Comparison of ENCODE assay signal across 26 cellular contexts in genomic region chr16:4876646-4877297, GRCh38.
"Had no signal": no experiment of that assay in that cellular context is flagged by ENCODE, and none has a peak within 500 bp of the region (broad histone marks: within the 10 kb centered on the region; RNA-seq: fewer than 3 reads in every experiment).

No MANE protein-coding gene starts in this region.

- H3K9me3 Mint-ChIP-seq: activated CD4-positive, alpha-beta memory T cell treated with anti-CD3 and anti-CD28 coated beads, Interleukin-2, amount 10 ng/mL, durations not matched to agents 7 days and 5 days; activated naive CD4-positive, alpha-beta T cell treated with anti-CD3 and anti-CD28 coated beads, Interleukin-2, amount 50 U/mL, for 72 hours; activated naive CD8-positive, alpha-beta T cell treated with anti-CD3 and anti-CD28 coated beads, Interleukin-2, amount 50 U/mL, for 24 hours; activated T-cell treated with anti-CD3 and anti-CD28 coated beads, Interleukin-2, amount 50 U/mL, for 72 hours; central memory CD8-positive, alpha-beta T cell; T-helper 1 cell treated with Interleukin-12 subunit alpha and Interleukin-12 subunit beta and Interleukin-4 antibody, amounts not matched to agents 30 μg/mL and 1 μg/mL, for 36 hours had no signal

- H3K27ac Mint-ChIP-seq: activated CD4-positive, alpha-beta memory T cell treated with anti-CD3 and anti-CD28 coated beads, Interleukin-2, amount 10 ng/mL, durations not matched to agents 7 days and 5 days; activated CD4-positive, alpha-beta T cell treated with anti-CD3 and anti-CD28 coated beads for 36 hours; activated naive CD4-positive, alpha-beta T cell treated with anti-CD3 and anti-CD28 coated beads, Interleukin-2, amount 50 U/mL, for 72 hours; activated naive CD8-positive, alpha-beta T cell treated with anti-CD3 and anti-CD28 coated beads, Interleukin-2, amount 50 U/mL, for 24 hours; activated T-cell treated with anti-CD3 and anti-CD28 coated beads, Interleukin-2, amount 50 U/mL, for 72 hours; T-helper 1 cell treated with Interleukin-12 subunit alpha and Interleukin-12 subunit beta and Interleukin-4 antibody, amounts not matched to agents 30 μg/mL and 1 μg/mL, for 36 hours had no signal

- H3K27me3 ChIP-seq: ascending aorta, body of pancreas, Peyer's patch, SJSA1 had no signal

- H3K9me3 ChIP-seq: ascending aorta, body of pancreas, Peyer's patch, SJSA1 had no signal

- H3K4me3 Mint-ChIP-seq: activated CD4-positive, alpha-beta memory T cell treated with anti-CD3 and anti-CD28 coated beads, Interleukin-2, amount 10 ng/mL, durations not matched to agents 7 days and 5 days; activated CD4-positive, alpha-beta T cell treated with anti-CD3 and anti-CD28 coated beads for 36 hours; activated naive CD8-positive, alpha-beta T cell treated with anti-CD3 and anti-CD28 coated beads, Interleukin-2, amount 50 U/mL, for 24 hours; activated T-cell treated with anti-CD3 and anti-CD28 coated beads, Interleukin-2, amount 50 U/mL, for 72 hours; central memory CD8-positive, alpha-beta T cell; T-helper 1 cell treated with Interleukin-12 subunit alpha and Interleukin-12 subunit beta and Interleukin-4 antibody, amounts not matched to agents 30 μg/mL and 1 μg/mL, for 36 hours had no signal

- H3K4me1 Mint-ChIP-seq: activated CD4-positive, alpha-beta T cell treated with anti-CD3 and anti-CD28 coated beads for 36 hours; activated naive CD8-positive, alpha-beta T cell treated with anti-CD3 and anti-CD28 coated beads, Interleukin-2, amount 50 U/mL, for 24 hours had no signal

- H3K4me3 ChIP-seq: ascending aorta, body of pancreas, Peyer's patch, SJSA1 had no signal

- H3K27ac ChIP-seq: ascending aorta, body of pancreas, Peyer's patch, SJSA1, VCaP had no signal

- H3K4me1 ChIP-seq: ascending aorta, Peyer's patch had no signal

- DNase-seq: activated CD4-positive, alpha-beta memory T cell treated with anti-CD3 and anti-CD28 coated beads, Interleukin-2, amount 10 ng/mL, durations not matched to agents 7 days and 5 days; activated CD4-positive, alpha-beta T cell treated with anti-CD3 and anti-CD28 coated beads for 36 hours; activated CD4-positive, alpha-beta T cell treated with anti-CD3 and anti-CD28 coated beads, Interleukin-2, amount 50 U/mL, for 1 hour; activated CD4-positive, CD25-positive, alpha-beta regulatory T cell; activated CD8-positive, alpha-beta memory T cell treated with anti-CD3 and anti-CD28 coated beads, Interleukin-2, amount 50 U/mL, for 4 hours; activated naive CD8-positive, alpha-beta T cell treated with anti-CD3 and anti-CD28 coated beads, Interleukin-2, amount 50 U/mL, for 24 hours; activated T-cell treated with anti-CD3 and anti-CD28 coated beads, Interleukin-2, amount 50 U/mL, for 72 hours; amniotic stem cell; body of pancreas; IMR-90; KG1; NCI-H1092; NCI-H1417; NCI-H1694; NCI-H2029; NCI-H510A treated with DMSO at 0.1 percent for 48 hours; NCI-H69; Peyer's patch; SHP77; T-helper 9 cell had no signal

- H3K27me3 Mint-ChIP-seq: activated CD4-positive, alpha-beta memory T cell treated with anti-CD3 and anti-CD28 coated beads, Interleukin-2, amount 10 ng/mL, durations not matched to agents 7 days and 5 days; activated CD4-positive, alpha-beta T cell treated with anti-CD3 and anti-CD28 coated beads for 36 hours; activated naive CD8-positive, alpha-beta T cell treated with anti-CD3 and anti-CD28 coated beads, Interleukin-2, amount 50 U/mL, for 24 hours; central memory CD8-positive, alpha-beta T cell had no signal
